8 cellular contexts compared by ENCODE assay signal in genomic region chr1:46603481-46603857, GRCh38. TPM values are rescaled to one million over a fixed set of nuclear protein-coding genes. Genes with fewer than 3 reads are reported as not detected.
A peak's percentile ranks its signal among the peaks of the same experiment; 100 is the strongest.
DNase-seq lines count a peak whose midpoint lies in the region; ATAC-seq and TF ChIP-seq lines count a peak whose summit lies in the region.

No MANE protein-coding gene starts in this region.

- no peak overlapping the region for H2BK120ac ChIP-seq in neuronal stem cell (ENCODE audit: low read depth, low read length)

- H3K79me1 ChIP-seq in neuronal stem cell (ENCODE audit: low read depth, low read length), result no peaks in the 10 kb centered on the region

- H2BK15ac ChIP-seq in neuronal stem cell (ENCODE audit: low read length), result no peak overlapping the region

- no peak for DNase-seq in endothelial cell (ENCODE audit: low spot score)
- DNase-seq in neuronal stem cell (ENCODE audit: low spot score), result no peak
- DNase-seq in activated CD4-positive, alpha-beta T cell treated with anti-CD3 and anti-CD28 coated beads, Interleukin-2, amount 50 U/mL, for 48 hours, result no peak

- H3K27ac ChIP-seq in OCI-LY3 (ENCODE audit: low read length) (no peak overlapping the region), neuronal stem cell (replicated peaks; ENCODE audit: low read length) (no peak overlapping the region)

- H3K27me3 ChIP-seq in OCI-LY3 (ENCODE audit: low read depth, low read length) (no peaks in the 10 kb centered on the region), neuronal stem cell (ENCODE audit: control insufficient read depth in 3 of 3, insufficient read depth in 3 of 3, low read depth in 1 of 3, low read length in 3 of 3) (no peaks in the 10 kb centered on the region)

- no peak overlapping the region for H3K14ac ChIP-seq in neuronal stem cell (ENCODE audit: low read length)

- H2BK5ac ChIP-seq in neuronal stem cell (ENCODE audit: low read length), result peak overlapping the region; percentile 7

- no peak overlapping the region for H3K23ac ChIP-seq in neuronal stem cell (ENCODE audit: low read depth, low read length, poor library complexity)

- no peaks in the 10 kb centered on the region for H3K9me3 ChIP-seq in OCI-LY3 (ENCODE audit: insufficient read depth, low read length)
- no peaks in the 10 kb centered on the region for H3K9me3 ChIP-seq in neuronal stem cell (replicated peaks in 1 of 2; ENCODE audit: control insufficient read depth in 2 of 2, insufficient read depth in 1 of 2, low read depth in 1 of 2, low read length in 2 of 2)

- no peak overlapping the region for H4K91ac ChIP-seq in neuronal stem cell (ENCODE audit: low read depth, low read length, poor library complexity)

- peak overlapping the region; percentile 92 for H3K4me3 Mint-ChIP-seq in endothelial cell (ENCODE audit: unreplicated experiment)

- peak overlapping the region; percentile 42 for H3K27ac Mint-ChIP-seq in endothelial cell (ENCODE audit: unreplicated experiment)

- H3K27me3 Mint-ChIP-seq in endothelial cell (ENCODE audit: unreplicated experiment), result peaks cover 12% of the 10 kb centered on the region

- peak overlapping the region; percentile 88; the same call in 1 of the 2 replicates for H2AFZ ChIP-seq in OCI-LY3 (ENCODE audit: low read depth, low read length)
- H2AFZ ChIP-seq in neuronal stem cell (ENCODE audit: low read length), result peak overlapping the region; percentile 94

- H2AK5ac ChIP-seq in neuronal stem cell (ENCODE audit: low read depth, low read length), result no peak overlapping the region

- H3K9ac ChIP-seq in OCI-LY3 (ENCODE audit: low read length), result peak overlapping the region; percentile 79
- no peak overlapping the region for H3K9ac ChIP-seq in neuronal stem cell (ENCODE audit: low read depth, low read length, poor library complexity)

- no peak overlapping the region for H4K8ac ChIP-seq in neuronal stem cell (ENCODE audit: low read depth, low read length)

- TF ChIP-seq CTCF in OCI-LY3 (IDR thresholded peaks at IDR 0.05; ENCODE audit: low read depth, low read length), result no peak
- TF ChIP-seq CTCF in endothelial cell (IDR thresholded peaks at IDR 0.05; ENCODE audit: unreplicated experiment), result no peak

- H3K4me3 ChIP-seq in GM08714 (ENCODE audit: low read length) (peak overlapping the region; percentile 72), OCI-LY3 (ENCODE audit: low read length) (peak overlapping the region; percentile 95), neuronal stem cell (ENCODE audit: low read length in 2 of 2) (peak overlapping the region; percentile 77 to 85)

- H3K9me3 Mint-ChIP-seq in endothelial cell (ENCODE audit: unreplicated experiment), result no peaks in the 10 kb centered on the region

- no peak overlapping the region for H3K4ac ChIP-seq in neuronal stem cell (ENCODE audit: low read length)

- peaks cover 13% of the 10 kb centered on the region for H3K4me1 ChIP-seq in OCI-LY3 (ENCODE audit: low read length)
- peaks cover 4 to 12% of the 10 kb centered on the region in 2 donors for H3K4me1 ChIP-seq in neuronal stem cell (ENCODE audit: control insufficient read depth in 2 of 2, insufficient read depth in 1 of 2, low read depth in 1 of 2, low read length in 2 of 2)

- H3K18ac ChIP-seq in neuronal stem cell (ENCODE audit: low read length), result peak overlapping the region; percentile 90

- H4K20me1 ChIP-seq in OCI-LY3 (ENCODE audit: insufficient read depth, low read length), result no peaks in the 10 kb centered on the region

- H3K79me2 ChIP-seq in OCI-LY3 (ENCODE audit: low read length), result no peaks in the 10 kb centered on the region

- H3K4me1 Mint-ChIP-seq in endothelial cell (ENCODE audit: unreplicated experiment), result peaks cover 47% of the 10 kb centered on the region

- no CpG with 5 or more reads among the region's 2 CpGs for WGBS in neuronal stem cell (ENCODE audit: extremely low coverage in 2 of 2, insufficient read length in 2 of 2, insufficient replicate concordance in 1 of 2), 2 donors

- H3K36me3 Mint-ChIP-seq in endothelial cell (ENCODE audit: low read depth, unreplicated experiment), result peaks cover 29% of the 10 kb centered on the region

- H3K36me3 ChIP-seq in OCI-LY3 (replicated peaks; ENCODE audit: low read depth, low read length) (no peaks in the 10 kb centered on the region), neuronal stem cell (replicated peaks in 1 of 2; ENCODE audit: control insufficient read depth in 2 of 2, insufficient read depth in 2 of 2, low read length in 2 of 2) (no peaks in the 10 kb centered on the region)

- H2BK12ac ChIP-seq in neuronal stem cell (ENCODE audit: low read length), result no peak overlapping the region

- H3K4me2 ChIP-seq in OCI-LY3 (ENCODE audit: low read length) (peak overlapping the region; percentile 74), neuronal stem cell (ENCODE audit: insufficient read depth, low read length, poor library complexity, severe bottlenecking) (peak overlapping the region; percentile 77)

- ATAC-seq in HG02970 (IDR thresholded peaks at IDR 0.05; ENCODE audit: low FRiP score, unreplicated experiment) (no peak), GM18520 (IDR thresholded peaks at IDR 0.05; ENCODE audit: unreplicated experiment) (no peak), GM21619 (IDR thresholded peaks at IDR 0.05; ENCODE audit: unreplicated experiment) (no peak)

RNA-seq across cellular contexts. Expression of gene MKNK1, which starts 0.6 kb away (rescaled TPM):
- total RNA-seq in endothelial cell (ENCODE audit: unreplicated experiment), result 57.9 TPM
- polyA plus RNA-seq in neuronal stem cell (2013, experiment 1 of 2), result 16.2 TPM
- 15.4 TPM for polyA plus RNA-seq in neuronal stem cell (2013, experiment 2 of 2)

RNA-seq across cellular contexts. Expression of gene MOB3C, which starts 13.1 kb away (rescaled TPM):
- 80.7 TPM for total RNA-seq in endothelial cell (ENCODE audit: unreplicated experiment)
- polyA plus RNA-seq in neuronal stem cell (2013, experiment 1 of 2), result 2.6 TPM
- 2.5 TPM for polyA plus RNA-seq in neuronal stem cell (2013, experiment 2 of 2)

RNA-seq across cellular contexts. Expression of gene KNCN, which starts 52.0 kb away (rescaled TPM):
- total RNA-seq in endothelial cell (ENCODE audit: unreplicated experiment), result not detected
- polyA plus RNA-seq in neuronal stem cell (2013, experiment 1 of 2), result not detected
- polyA plus RNA-seq in neuronal stem cell (2013, experiment 2 of 2), result not detected
